Comparison of ENCODE assay signal across 1 cellular context in the genomic region with DNA sequence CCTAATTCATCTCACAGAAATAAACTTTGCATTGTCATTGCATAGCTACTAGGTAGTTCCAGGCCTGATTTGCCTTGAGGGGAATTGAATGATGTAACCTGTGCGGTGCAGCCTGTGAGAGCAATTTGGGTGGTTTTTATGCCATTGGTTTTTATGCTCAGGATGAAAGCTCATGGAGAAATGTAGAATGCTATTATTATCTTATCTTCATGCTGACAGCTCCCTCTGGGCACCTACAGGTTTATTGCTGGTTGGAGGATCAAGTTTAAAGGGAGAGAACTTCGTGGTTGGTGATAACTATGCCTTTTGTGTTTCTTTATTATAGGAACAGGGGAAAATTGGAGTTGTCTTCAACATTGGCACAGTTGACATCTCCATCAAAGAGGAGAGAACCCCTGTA.
A peak's percentile ranks its signal among the peaks of the same experiment; 100 is the strongest.
TF ChIP-seq lines count a peak whose summit lies in the region.

No MANE protein-coding gene starts in this region.

TF ChIP-seq in HEK293, 187 proteins besides CTCF, POLR2A, EP300 and RAD21 (continued from another document):
- TF ChIP-seq PRDM4 (tag by site-specific recombination; IDR thresholded peaks at IDR 0.05) (peak; percentile 47), FEZF1 (tag by site-specific recombination; IDR thresholded peaks at IDR 0.05) (peak; percentile 96), ZNF394 (tag by site-specific recombination; IDR thresholded peaks at IDR 0.05; ENCODE audit: borderline replicate concordance) (no peak), ZNF585B (tag by site-specific recombination; IDR thresholded peaks at IDR 0.05) (no peak), ZNF433 (tag by site-specific recombination; IDR thresholded peaks at IDR 0.05; ENCODE audit: low read depth) (no peak), ZNF580 (tag by site-specific recombination; IDR thresholded peaks at IDR 0.05) (0 out of 2 replicates have a peak, but pooled peaks have one; percentile 45), ZNF610 (tag by site-specific recombination; IDR thresholded peaks at IDR 0.05; ENCODE audit: borderline replicate concordance) (no peak), ZNF843 (tag by site-specific recombination; IDR thresholded peaks at IDR 0.05) (peak; percentile 94), OSR2 (tag by site-specific recombination; IDR thresholded peaks at IDR 0.05) (peak; percentile 15; the same call in 1 of the 2 replicates), BCL11A (tag by site-specific recombination; IDR thresholded peaks at IDR 0.05; ENCODE audit: low read depth) (no peak), GLIS1 (tag by site-specific recombination; IDR thresholded peaks at IDR 0.05) (peak; percentile 18; the same call in 1 of the 2 replicates), GLI2 (tag by site-specific recombination; IDR thresholded peaks at IDR 0.05; ENCODE audit: borderline replicate concordance, low read depth) (no peak), ZNF692 (tag by site-specific recombination; IDR thresholded peaks at IDR 0.05) (0 out of 2 replicates have a peak, but pooled peaks have one; percentile 17), ZXDB (tag by site-specific recombination; IDR thresholded peaks at IDR 0.05) (0 out of 2 replicates have a peak, but pooled peaks have one; percentile 37), ATF2 (tag by site-specific recombination; IDR thresholded peaks at IDR 0.05; ENCODE audit: low read depth) (0 out of 2 replicates have a peak, but pooled peaks have one; percentile 32), ZNF174 (tag by site-specific recombination; IDR thresholded peaks at IDR 0.05) (no peak), ZNF391 (tag by site-specific recombination; IDR thresholded peaks at IDR 0.05; ENCODE audit: borderline replicate concordance, low read depth) (no peak), PRDM6 (tag by site-specific recombination; IDR thresholded peaks at IDR 0.05) (peak; percentile 77), IKZF3 (tag by site-specific recombination; IDR thresholded peaks at IDR 0.05) (peak; percentile 33; the same call in 1 of the 2 replicates)
